30 cellular contexts compared by ENCODE assay signal in genomic region chr2:99190548-99190947, GRCh38. TPM values are rescaled to one million over a fixed set of nuclear protein-coding genes. Genes with fewer than 3 reads are reported as not detected.
DNase-seq lines count a peak whose midpoint lies in the region; ATAC-seq and TF ChIP-seq lines count a peak whose summit lies in the region.
"Had no signal": no experiment of that assay in that cellular context is flagged by ENCODE, and none has a peak within 500 bp of the region (broad histone marks: within the 10 kb centered on the region; RNA-seq: fewer than 3 reads in every experiment).

No MANE protein-coding gene starts in this region.

- H3K9ac ChIP-seq in SK-N-SH, result no peak overlapping the region

- no peaks in the 10 kb centered on the region for H3K27me3 ChIP-seq in SK-N-SH (ENCODE audit: insufficient read depth)
- H3K27me3 ChIP-seq: breast epithelium, heart right ventricle, stomach, tibial nerve had no signal

- no peak overlapping the region for H3K4me3 ChIP-seq in SK-N-SH (ENCODE audit: low read depth in 2 of 2, low read length in 1 of 2)
- no peak overlapping the region for H3K4me3 ChIP-seq in OCI-LY7 (ENCODE audit: low read depth, low read length, poor library complexity, severe bottlenecking)
- H3K4me3 ChIP-seq: breast epithelium, heart right ventricle, stomach, tibial nerve had no signal

- no peak for ATAC-seq in SK-N-SH treated with all-trans-retinoic acid at 6 μM for 48 hours
- ATAC-seq in HG02852 (IDR thresholded peaks at IDR 0.05; ENCODE audit: unreplicated experiment), result no peak
- ATAC-seq in GM21619 (IDR thresholded peaks at IDR 0.05; ENCODE audit: unreplicated experiment), result no peak
- ATAC-seq: heart right ventricle, left cardiac atrium, sciatic nerve, T-cell had no signal

- peaks cover 2% of the 10 kb centered on the region; the same call in 1 of the 2 replicates for H4K20me1 ChIP-seq in SK-N-SH (ENCODE audit: insufficient read depth)
- no peaks in the 10 kb centered on the region for H4K20me1 ChIP-seq in OCI-LY7 (ENCODE audit: insufficient read depth, low read length)

- H3K9me3 Mint-ChIP-seq in chondrocyte (ENCODE audit: low read depth), result no peaks in the 10 kb centered on the region
- peaks cover 4% of the 10 kb centered on the region for H3K9me3 Mint-ChIP-seq in progenitor cell of endocrine pancreas (ENCODE audit: low read depth)
- H3K9me3 Mint-ChIP-seq: T-cell had no signal

- H3K79me2 ChIP-seq in SK-N-SH (ENCODE audit: insufficient read depth), result peaks cover 55% of the 10 kb centered on the region
- peaks cover 7% of the 10 kb centered on the region; the same call in 1 of the 2 replicates for H3K79me2 ChIP-seq in OCI-LY7 (ENCODE audit: insufficient read depth, low read depth, low read length)

- H3K27me3 Mint-ChIP-seq in chondrocyte (ENCODE audit: low read depth) (no peaks in the 10 kb centered on the region), progenitor cell of endocrine pancreas (no peaks in the 10 kb centered on the region)
- H3K27me3 Mint-ChIP-seq: B cell, naive B cell, T-cell had no signal

- H3K4me2 ChIP-seq in SK-N-SH, result no peak overlapping the region
- H3K4me2 ChIP-seq in OCI-LY7 (ENCODE audit: low read length), result no peak overlapping the region

- H3K9me2 ChIP-seq in SK-N-SH (no peaks in the 10 kb centered on the region), OCI-LY7 (ENCODE audit: insufficient read depth, low read length) (no peaks in the 10 kb centered on the region)

- H2AFZ ChIP-seq in SK-N-SH (ENCODE audit: low read depth) (no peak overlapping the region), OCI-LY7 (ENCODE audit: low read length) (no peak overlapping the region)

- H3K4me1 Mint-ChIP-seq in chondrocyte (ENCODE audit: low read depth) (no peaks in the 10 kb centered on the region), progenitor cell of endocrine pancreas (ENCODE audit: low read depth) (no peaks in the 10 kb centered on the region)

- H3K4me3 Mint-ChIP-seq in chondrocyte (ENCODE audit: unreplicated experiment), result no peak overlapping the region
- H3K4me3 Mint-ChIP-seq in progenitor cell of endocrine pancreas (ENCODE audit: low read depth), result no peak overlapping the region
- H3K4me3 Mint-ChIP-seq: B cell, naive B cell, T-cell had no signal

- TF ChIP-seq CTCF in SK-N-SH (IDR thresholded peaks at IDR 0.05) (peak; percentile 33; the same call in 1 of the 2 replicates), OCI-LY7 (conservative IDR thresholded peaks at IDR 0.05; ENCODE audit: low read length) (peak; percentile 41), chondrocyte (IDR thresholded peaks at IDR 0.05) (peak; percentile 36), progenitor cell of endocrine pancreas (IDR thresholded peaks at IDR 0.05; ENCODE audit: unreplicated experiment) (peak; percentile 28)

- peaks cover 25 to 38% of the 10 kb centered on the region in 2 experiments for H3K36me3 ChIP-seq in SK-N-SH (replicated peaks in 1 of 2; ENCODE audit: control insufficient read depth in 1 of 2, insufficient read depth in 2 of 2, low read length in 1 of 2)
- H3K36me3 ChIP-seq in OCI-LY7 (ENCODE audit: insufficient read depth, low read length), result peaks cover 74% of the 10 kb centered on the region
- H3K36me3 ChIP-seq: breast epithelium had no signal

- H3K4me1 ChIP-seq in SK-N-SH (ENCODE audit: control insufficient read depth in 1 of 2, insufficient read depth in 2 of 2, low read depth in 1 of 2, low read length in 1 of 2) (no peaks in the 10 kb centered on the region), OCI-LY7 (ENCODE audit: insufficient read depth, low read length, poor library complexity, severe bottlenecking) (no peaks in the 10 kb centered on the region)
- H3K4me1 ChIP-seq: breast epithelium had no signal

- H3K27ac Mint-ChIP-seq in chondrocyte (ENCODE audit: unreplicated experiment) (no peak overlapping the region), progenitor cell of endocrine pancreas (no peak overlapping the region)
- H3K27ac Mint-ChIP-seq: B cell, naive B cell had no signal

- no peak for TF ChIP-seq EP300 in SK-N-SH (IDR thresholded peaks at IDR 0.05; ENCODE audit: borderline replicate concordance in 1 of 2, low read depth in 1 of 2, low read length in 1 of 2)

- POLR2A ChIA-PET in SK-N-SH (lab: Yijun Ruan, JAX) (no interaction called here), OCI-LY7 (lab: Charles Lee) (interaction anchor here (0.7 kb wide), 1 partner anchor 17 kb away, joined by 3 read pairs; no protein-coding TSS in a partner anchor)

- CTCF ChIA-PET in SK-N-SH (lab: Yijun Ruan, JAX), result interaction anchor here (0.9 kb wide), 1 partner anchor 147 kb away, joined by 3 read pairs; the partner anchor contains the start of gene EIF5B
- CTCF ChIA-PET in OCI-LY7 (lab: Charles Lee; ENCODE audit: unreplicated experiment), result no interaction called here

- BruUV-seq in OCI-LY7 (replicated peaks; lab: Mats Ljungman, UMichigan), result no TSS peak

- intact Hi-C loops in OCI-LY7 (cut with micrococcal nuclease; ENCODE audit: unreplicated experiment), result no loop called here

- H3K27ac ChIP-seq in SK-N-SH (ENCODE audit: low read depth in 2 of 2, low read length in 1 of 2) (no peak overlapping the region), OCI-LY7 (ENCODE audit: low read depth, low read length, poor library complexity, severe bottlenecking) (no peak overlapping the region)
- H3K27ac ChIP-seq: 22Rv1, breast epithelium, heart right ventricle, stomach, tibial nerve had no signal

- H3F3A ChIP-seq in SK-N-SH (replicated peaks; ENCODE audit: insufficient read depth), result no peaks in the 10 kb centered on the region

- DNase-seq in SK-N-SH, result no peak
- DNase-seq in OCI-LY7 (ENCODE audit: low spot score), result no peak
- DNase-seq in chondrocyte (ENCODE audit: low spot score), result no peak
- DNase-seq in progenitor cell of endocrine pancreas (ENCODE audit: low spot score, unreplicated experiment), result no peak
- DNase-seq in activated gamma-delta T cell treated with Interleukin-2 at 50 U/mL for 16 hours, result no peak
- DNase-seq: activated CD4-positive, alpha-beta T cell treated with anti-CD3 and anti-CD28 coated beads, Interleukin-2, amount 50 U/mL, for 1 hour; activated CD8-positive, alpha-beta memory T cell treated with anti-CD3 and anti-CD28 coated beads, Interleukin-2, amount 50 U/mL, for 4 hours; activated effector memory CD4-positive, alpha-beta T cell treated with anti-CD3 and anti-CD28 coated beads, Interleukin-2, amount 50 U/mL, for 16 hours; Calu3; heart right ventricle; KG1; left cardiac atrium; mesenchymal stem cell; naive B cell; NCI-H187 treated with DMSO at 0.1 percent for 48 hours; NCI-H226; NCI-H748 treated with DMSO at 0.1 percent for 48 hours; OCI-M1; SIG-M5; stomach; T-cell had no signal

- TF ChIP-seq RAD21 in SK-N-SH (IDR thresholded peaks at IDR 0.05; ENCODE audit: low read length), result no peak

- H3K9me3 ChIP-seq in SK-N-SH (no peaks in the 10 kb centered on the region), OCI-LY7 (ENCODE audit: low read length) (no peaks in the 10 kb centered on the region)
- H3K9me3 ChIP-seq: breast epithelium, stomach, tibial nerve had no signal

- H3K36me3 Mint-ChIP-seq in chondrocyte (ENCODE audit: low read depth) (peaks cover 26% of the 10 kb centered on the region), progenitor cell of endocrine pancreas (ENCODE audit: insufficient read depth) (peaks cover 31% of the 10 kb centered on the region)

- WGBS in SK-N-SH (ENCODE audit: low lambda C conversion rate), result 60% methylated on average over 1 of the region's 1 CpG

TF ChIP-seq in SK-N-SH treated with all-trans-retinoic acid at 6 μM for 48 hours, 23 proteins besides CTCF, POLR2A, EP300 and RAD21 (continues in another document):
- TF ChIP-seq PPARA (CRISPR knock-in tag; IDR thresholded peaks at IDR 0.05; ENCODE audit: borderline replicate concordance) (no peak), ESRRG (CRISPR knock-in tag; IDR thresholded peaks at IDR 0.05) (no peak)

RNA-seq across cellular contexts. Expression of gene MRPL30, which starts 9.6 kb away (rescaled TPM):
- 14.9 and 18.4 TPM in 2 replicates for polyA plus RNA-seq in SK-N-SH (2012; rRNA removed)
- 22.4 and 23.2 TPM in 2 replicates for polyA plus RNA-seq in SK-N-SH (2012; cell fraction: cytosol; rRNA removed)
- 3.8 and 10.6 TPM in 2 replicates for polyA plus RNA-seq in SK-N-SH (2012; cell fraction: nucleus; rRNA removed)
- total RNA-seq in OCI-LY7 (2014; rRNA removed; shearing (Covaris generic)), result 27.7 and 30.9 TPM in 2 replicates
- 28.8 and 31.4 TPM in 2 replicates for total RNA-seq in OCI-LY7 (2022)
- total RNA-seq in chondrocyte, result 20.7 to 22.3 TPM (median 21.5 TPM) in 3 replicates
- 32.6 and 37.3 TPM in 2 replicates for total RNA-seq in progenitor cell of endocrine pancreas

RNA-seq across cellular contexts. Expression of gene MITD1, which starts 9.7 kb away (rescaled TPM):
- polyA plus RNA-seq in SK-N-SH (2012; rRNA removed), result 11.8 and 15.7 TPM in 2 replicates
- polyA plus RNA-seq in SK-N-SH (2012; cell fraction: cytosol; rRNA removed), result 17.5 and 25.5 TPM in 2 replicates
- polyA plus RNA-seq in SK-N-SH (2012; cell fraction: nucleus; rRNA removed), result 17.7 and 28.8 TPM in 2 replicates
- 35.9 and 40.2 TPM in 2 replicates for total RNA-seq in OCI-LY7 (2014; rRNA removed; shearing (Covaris generic))
- total RNA-seq in OCI-LY7 (2022) (34.2 and 34.6 TPM in 2 replicates), chondrocyte (18.0 to 20.3 TPM (median 19.6 TPM) in 3 replicates), progenitor cell of endocrine pancreas (37.8 and 38.4 TPM in 2 replicates)

RNA-seq across cellular contexts. Expression of gene LIPT1, which starts 35.8 kb away (rescaled TPM):
- 5.4 and 8.7 TPM in 2 replicates for polyA plus RNA-seq in SK-N-SH (2012; rRNA removed)
- polyA plus RNA-seq in SK-N-SH (2012; cell fraction: cytosol; rRNA removed), result 6.3 and 7.0 TPM in 2 replicates
- polyA plus RNA-seq in SK-N-SH (2012; cell fraction: nucleus; rRNA removed), result 12.9 and 16.6 TPM in 2 replicates
- 7.9 and 12.5 TPM in 2 replicates for total RNA-seq in OCI-LY7 (2014; rRNA removed; shearing (Covaris generic))
- total RNA-seq in OCI-LY7 (2022) (11.9 and 12.7 TPM in 2 replicates), chondrocyte (3.4 to 4.0 TPM (median 3.6 TPM) in 3 replicates), progenitor cell of endocrine pancreas (5.3 and 6.3 TPM in 2 replicates)

RNA-seq across cellular contexts. Expression of gene TSGA10, which starts 35.8 kb away (rescaled TPM):
- 1.8 and 2.0 TPM in 2 replicates for polyA plus RNA-seq in SK-N-SH (2012; rRNA removed)
- polyA plus RNA-seq in SK-N-SH (2012; cell fraction: cytosol; rRNA removed), result 3.1 and 5.0 TPM in 2 replicates
- 1.1 and 3.3 TPM in 2 replicates for polyA plus RNA-seq in SK-N-SH (2012; cell fraction: nucleus; rRNA removed)
- total RNA-seq in OCI-LY7 (2014; rRNA removed; shearing (Covaris generic)), result 3.8 and 13.3 TPM in 2 replicates
- total RNA-seq in OCI-LY7 (2022), result 10.8 and 14.1 TPM in 2 replicates
- 2.3 to 4.0 TPM (median 3.3 TPM) in 3 replicates for total RNA-seq in chondrocyte
- total RNA-seq in progenitor cell of endocrine pancreas, result 12.3 and 13.8 TPM in 2 replicates

RNA-seq across cellular contexts. Expression of gene C2orf15, which starts 49.0 kb away (rescaled TPM):
- polyA plus RNA-seq in SK-N-SH (2012; rRNA removed), result 0.25 and 0.41 TPM in 2 replicates
- polyA plus RNA-seq in SK-N-SH (2012; cell fraction: cytosol; rRNA removed), result 0.51 and 0.58 TPM in 2 replicates
- 0.28 and 0.29 TPM in 2 replicates for polyA plus RNA-seq in SK-N-SH (2012; cell fraction: nucleus; rRNA removed)
- total RNA-seq in OCI-LY7 (2014; rRNA removed; shearing (Covaris generic)), result 0.25 and 0.31 TPM in 2 replicates
- total RNA-seq in OCI-LY7 (2022), result 1.3 and 2.1 TPM in 2 replicates
- total RNA-seq in chondrocyte, result 0.17 to 0.26 TPM in 2 of 3 replicates, not detected in the other
- total RNA-seq in progenitor cell of endocrine pancreas, result 16.0 and 19.6 TPM in 2 replicates
- total RNA-seq: osteocyte, sciatic nerve had no signal
